ENCODE assay signal across 10 cellular contexts in the genomic region with DNA sequence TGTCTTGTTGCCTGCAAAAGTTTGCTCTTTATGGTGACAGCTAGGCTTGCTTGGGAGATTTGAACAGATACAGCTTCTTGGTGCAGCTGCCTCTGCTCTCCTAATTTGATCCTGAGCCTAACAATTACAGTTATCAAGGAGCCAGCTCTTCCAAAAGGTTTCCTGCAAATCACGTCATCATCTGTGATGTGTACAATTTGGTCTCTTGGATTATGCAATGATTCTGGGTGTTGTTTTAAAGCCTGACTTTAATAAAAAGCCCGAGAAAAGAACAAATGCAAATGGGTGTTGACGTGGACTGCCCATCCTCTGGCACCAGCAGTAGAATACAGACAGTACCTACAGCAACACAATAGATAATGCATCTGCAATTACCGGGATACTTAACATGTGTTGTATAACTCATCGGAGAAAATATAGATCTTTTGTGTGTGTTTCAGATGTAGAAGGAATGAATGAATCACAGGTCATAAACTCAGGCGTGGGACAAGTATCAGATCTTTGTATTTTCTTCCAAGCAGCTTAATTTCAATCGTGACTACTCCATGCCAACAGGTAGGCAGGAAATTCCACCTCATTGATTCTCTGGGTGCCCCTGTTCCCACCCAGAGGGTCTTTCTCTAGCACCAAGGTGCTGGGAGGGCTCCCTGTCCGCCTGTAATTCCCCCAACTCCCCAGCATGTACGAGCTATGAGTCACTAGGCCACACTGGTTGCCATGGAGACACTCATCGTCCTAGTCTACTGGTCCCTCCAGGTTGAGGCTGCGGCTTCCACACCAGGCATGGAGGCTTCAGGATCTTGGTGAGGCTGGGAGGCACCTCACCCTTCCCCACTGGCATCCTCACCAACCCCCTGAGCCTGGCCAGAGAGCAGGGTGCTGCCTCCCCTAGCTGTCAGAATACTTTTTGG.
DNase-seq lines count a peak whose midpoint lies in the region; ATAC-seq, FAIRE-seq and TF ChIP-seq lines count a peak whose summit lies in the region.
"Had no signal": no experiment of that assay in that cellular context is flagged by ENCODE, and none has a peak within 500 bp of the region (broad histone marks: within the 10 kb centered on the region; RNA-seq: fewer than 3 reads in every experiment).

No MANE protein-coding gene starts in this region.

- intact Hi-C loops in body of pancreas (cut with DNase I): no loop called here

- H3K9me3 Mint-ChIP-seq in H9: no peaks in the 10 kb centered on the region
- H3K9me3 Mint-ChIP-seq: neural crest cell had no signal

- peak; percentile 88 for DNase-seq in AG20443 (ENCODE audit: low spot score)
- DNase-seq in H9: peak; percentile 46
- peak; percentile 13 to 41 (median 28) for DNase-seq in body of pancreas
- peak; percentile 77 for DNase-seq in mesendoderm
- no peak for DNase-seq in DMS79 treated with DMSO at 0.1 percent for 48 hours (lab: John Stamatoyannopoulos, UW)
- no peak for DNase-seq in effector CD8-positive, alpha-beta T cell (lab: John Stamatoyannopoulos, UW)
- no peak for DNase-seq in D721Med (ENCODE audit: insufficient read length, low spot score)
- DNase-seq: NCI-H774 had no signal

- H4K8ac ChIP-seq in H9 (replicated peaks; ENCODE audit: insufficient read length, low read depth, low read length): no peak overlapping the region
- no peak overlapping the region for H4K8ac ChIP-seq in mesendoderm (ENCODE audit: low read depth, low read length)

- FAIRE-seq in D721Med (lab: Jason Lieb, UNC): no peak

- no peak overlapping the region for H2BK20ac ChIP-seq in H9 (ENCODE audit: low read depth, low read length, poor library complexity, severe bottlenecking)

- TF ChIP-seq POLR2A in body of pancreas (IDR thresholded peaks at IDR 0.05): no peak

- H2BK120ac ChIP-seq in H9 (ENCODE audit: low read depth, low read length, poor library complexity, severe bottlenecking) (no peak overlapping the region), mesendoderm (ENCODE audit: low read depth, low read length) (no peak overlapping the region)

- H3K27ac ChIP-seq in H9 (ENCODE audit: insufficient read length, low read depth, low read length): no peak overlapping the region
- H3K27ac ChIP-seq in body of pancreas: no peak overlapping the region
- no peak overlapping the region for H3K27ac ChIP-seq in mesendoderm (ENCODE audit: low read depth, low read length)

- no peaks in the 10 kb centered on the region; the same call in 1 of the 2 replicates for H3K4me1 ChIP-seq in H9 (ENCODE audit: insufficient read depth, low read length)
- no peaks in the 10 kb centered on the region for H3K4me1 ChIP-seq in body of pancreas
- H3K4me1 ChIP-seq in mesendoderm (ENCODE audit: control insufficient read depth, low read depth, low read length): no peaks in the 10 kb centered on the region

- H3K18ac ChIP-seq in H9 (ENCODE audit: insufficient read length, low read depth, low read length) (no peak overlapping the region), mesendoderm (ENCODE audit: low read length) (no peak overlapping the region)

- H2AK5ac ChIP-seq in H9 (ENCODE audit: insufficient read length, low read length) (no peak overlapping the region), mesendoderm (ENCODE audit: low read length) (no peak overlapping the region)

- no CpG with 5 or more reads among the region's 11 CpGs for WGBS in H9 (ENCODE audit: extremely low coverage, insufficient read length, low lambda C conversion rate)
- WGBS in body of pancreas, 2 donors: 58 to 65% methylated on average over 10 to 11 of the region's 11 CpGs
- no CpG with 5 or more reads among the region's 11 CpGs for WGBS in mesendoderm (ENCODE audit: extremely low coverage, insufficient coverage, low lambda C conversion rate)

- no peak overlapping the region for H3K23ac ChIP-seq in H9 (ENCODE audit: insufficient read length, low read depth, low read length)
- no peak overlapping the region for H3K23ac ChIP-seq in mesendoderm (ENCODE audit: low read length)

- no peak overlapping the region for H3K27ac Mint-ChIP-seq in H9

- H3T11ph ChIP-seq in H9 (ENCODE audit: low read length): no peak overlapping the region

- no peak overlapping the region for H3K4me3 ChIP-seq in body of pancreas
- no peak overlapping the region for H3K4me3 ChIP-seq in mesendoderm (ENCODE audit: low read length)

- H4K5ac ChIP-seq in H9 (ENCODE audit: insufficient read length, low read depth, low read length): no peak overlapping the region
- no peak overlapping the region for H4K5ac ChIP-seq in mesendoderm (ENCODE audit: low read length)

- no peaks in the 10 kb centered on the region for H3K27me3 ChIP-seq in H9 (ENCODE audit: insufficient read depth, low read length)
- no peaks in the 10 kb centered on the region for H3K27me3 ChIP-seq in body of pancreas
- no peaks in the 10 kb centered on the region for H3K27me3 ChIP-seq in mesendoderm (ENCODE audit: insufficient read depth, low read length, poor library complexity)

- no peak overlapping the region for H2BK5ac ChIP-seq in H9 (ENCODE audit: insufficient read length, low read length)
- H2BK5ac ChIP-seq in mesendoderm (ENCODE audit: low read length): no peak overlapping the region

- H3K56ac ChIP-seq in H9 (ENCODE audit: insufficient read length, low read depth, low read length) (no peak overlapping the region), mesendoderm (ENCODE audit: low read length) (no peak overlapping the region)

- no peaks in the 10 kb centered on the region for H3K79me1 ChIP-seq in H9 (ENCODE audit: insufficient read depth, low read depth, low read length, poor library complexity, severe bottlenecking)
- no peaks in the 10 kb centered on the region for H3K79me1 ChIP-seq in mesendoderm (ENCODE audit: low read length)

- peaks cover 10% of the 10 kb centered on the region for H3K27me3 Mint-ChIP-seq in H9 (ENCODE audit: low read depth)

- H3K9me3 ChIP-seq in H9 (ENCODE audit: control insufficient read depth, low read depth, low read length) (no peaks in the 10 kb centered on the region), body of pancreas (no peaks in the 10 kb centered on the region)

- H4K20me1 ChIP-seq in H9 (ENCODE audit: control insufficient read depth, insufficient read depth, insufficient read length): no peaks in the 10 kb centered on the region

- H3K23me2 ChIP-seq in H9 (ENCODE audit: insufficient read length, low read depth, low read length, poor library complexity, severe bottlenecking): no peaks in the 10 kb centered on the region

- H3K4me3 Mint-ChIP-seq in H9: no peak overlapping the region
- H3K4me3 Mint-ChIP-seq: neural crest cell had no signal

- H2AFZ ChIP-seq in H9 (ENCODE audit: low read length): no peak overlapping the region

- H3K9ac ChIP-seq in H9 (ENCODE audit: extremely low read depth, insufficient read length, low read length): no peak overlapping the region
- no peak overlapping the region for H3K9ac ChIP-seq in mesendoderm (ENCODE audit: low read length)

- H3K4me1 Mint-ChIP-seq in H9: no peaks in the 10 kb centered on the region

- no peak overlapping the region for H3K4me2 ChIP-seq in H9 (ENCODE audit: insufficient read depth, insufficient read length, low read length)
- H3K4me2 ChIP-seq in mesendoderm (ENCODE audit: low read length): no peak overlapping the region

- H2BK12ac ChIP-seq in H9 (ENCODE audit: insufficient read length, low read depth, low read length): no peak overlapping the region

- H2BK15ac ChIP-seq in H9 (ENCODE audit: low read depth, low read length) (no peak overlapping the region), mesendoderm (replicated peaks; ENCODE audit: low read depth) (no peak overlapping the region)

- H3K4ac ChIP-seq in H9 (ENCODE audit: low read depth, low read length) (no peak overlapping the region), mesendoderm (ENCODE audit: low read depth, low read length) (no peak overlapping the region)

- H3K14ac ChIP-seq in H9 (ENCODE audit: insufficient read depth, low read length): no peak overlapping the region; the same call in 1 of the 2 replicates

- no peaks in the 10 kb centered on the region for H3K36me3 Mint-ChIP-seq in H9 (ENCODE audit: insufficient read depth in 1 of 3, low read depth in 3 of 3)

- no peak for TF ChIP-seq CTCF in H9 (conservative IDR thresholded peaks at IDR 0.05)
- no peak for TF ChIP-seq CTCF in body of pancreas (IDR thresholded peaks at IDR 0.05)
- TF ChIP-seq CTCF in D721Med (IDR thresholded peaks at IDR 0.05; ENCODE audit: insufficient read depth, missing control alignments): no peak

- H4K91ac ChIP-seq in H9 (ENCODE audit: insufficient read length, low read depth, low read length): no peak overlapping the region

- H3K79me2 ChIP-seq in H9 (ENCODE audit: insufficient read depth, low read length): no peaks in the 10 kb centered on the region
- no peaks in the 10 kb centered on the region for H3K79me2 ChIP-seq in mesendoderm (ENCODE audit: control insufficient read depth, insufficient read depth, low read length)

- ATAC-seq in body of pancreas (peak; percentile 58), HG03196 (IDR thresholded peaks at IDR 0.05; ENCODE audit: unreplicated experiment) (no peak)

- H3K36me3 ChIP-seq in body of pancreas (replicated peaks in 1 of 2; ENCODE audit: insufficient read depth in 1 of 2, low read depth in 2 of 2) (no peaks in the 10 kb centered on the region), mesendoderm (ENCODE audit: control insufficient read depth, insufficient read depth, low read length) (no peaks in the 10 kb centered on the region)

Comparison
In these comparisons a context has a peak if more than half of its experiments do, and no peak if none do; other contexts are left out.
1. DNase-seq: peak in AG20443 (single experiment), H9 (single experiment), body of pancreas (4 of 4) and mesendoderm (single experiment); none in DMS79 treated with DMSO at 0.1 percent for 48 hours (single experiment), effector CD8-positive, alpha-beta T cell (single experiment) and D721Med (single experiment).